In genomic region chr20:50691585-50692552, GRCh38 we compare ENCODE assay signal across 8 cellular contexts. TPM values are rescaled to one million over a fixed set of nuclear protein-coding genes. Genes with fewer than 3 reads are reported as not detected.
A peak's percentile ranks its signal among the peaks of the same experiment; 100 is the strongest.
DNase-seq lines count a peak whose midpoint lies in the region; ATAC-seq and FAIRE-seq lines count a peak whose summit lies in the region.

No MANE protein-coding gene starts in this region.

- DNase-seq in GM03348 (ENCODE audit: low spot score), result peak; percentile 62
- peak; percentile 77 for DNase-seq in astrocyte of the hippocampus (ENCODE audit: low read depth, low spot score)
- DNase-seq in sciatic nerve (ENCODE audit: low spot score), result no peak
- no peak for DNase-seq in activated CD4-positive, alpha-beta T cell treated with anti-CD3 and anti-CD28 coated beads for 1 hour
- DNase-seq in RCC 7860 (ENCODE audit: low spot score), result no peak

- intact Hi-C loops in sciatic nerve (cut with DNase I), result no loop called here

- no peak for FAIRE-seq in RCC 7860 (lab: Jason Lieb, UNC)

- H3K4me3 ChIP-seq in iPS-11a (ENCODE audit: low read depth, low read length), result peak overlapping the region; percentile 55

- ATAC-seq in sciatic nerve, result peak; percentile 38
- no peak for ATAC-seq in GM18907 (IDR thresholded peaks at IDR 0.05; ENCODE audit: unreplicated experiment)
- ATAC-seq in GM18868 (IDR thresholded peaks at IDR 0.05; ENCODE audit: unreplicated experiment), result no peak

RNA-seq across cellular contexts. Expression of gene RIPOR3, which starts 0.5 kb away (rescaled TPM):
- 26.3 TPM for total RNA-seq in sciatic nerve

RNA-seq across cellular contexts. Expression of gene PARD6B, which starts 39.5 kb away (rescaled TPM):
- 5.7 TPM for total RNA-seq in sciatic nerve

Comparison
In these comparisons a context has a peak if more than half of its experiments do, and no peak if none do; other contexts are left out.
1. DNase-seq: peak in GM03348 (single experiment) and astrocyte of the hippocampus (single experiment); none in sciatic nerve (single experiment), activated CD4-positive, alpha-beta T cell treated with anti-CD3 and anti-CD28 coated beads for 1 hour (single experiment) and RCC 7860 (single experiment).